In the genomic region with DNA sequence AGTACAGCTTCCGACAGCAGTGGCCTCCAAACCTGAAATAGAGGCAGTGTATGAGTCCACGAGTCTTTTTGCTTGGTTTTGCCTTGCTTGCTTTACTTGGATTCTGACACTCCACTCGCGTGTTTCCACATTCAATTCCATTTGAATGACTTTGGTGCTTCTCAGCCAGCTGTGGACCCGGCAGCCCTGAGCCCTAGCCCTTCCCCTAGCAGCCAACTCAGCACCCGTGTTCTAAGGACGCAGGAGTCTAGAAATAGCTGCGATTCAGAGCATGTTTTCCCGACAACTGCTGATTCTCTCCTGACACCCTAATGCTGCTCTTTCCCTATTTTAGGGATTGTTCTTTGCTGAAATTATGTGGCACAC, we compare ENCODE assay signal across 22 cellular contexts. TPM values are rescaled to one million over a fixed set of nuclear protein-coding genes. Genes with fewer than 3 reads are reported as not detected.
"Had no signal": no experiment of that assay in that cellular context is flagged by ENCODE, and none has a peak within 500 bp of the region (broad histone marks: within the 10 kb centered on the region; RNA-seq: fewer than 3 reads in every experiment).

No MANE protein-coding gene starts in this region.

- H3K27ac ChIP-seq: esophagus squamous epithelium, left lung, neutrophil, ovary, WERI-Rb-1 had no signal

- H3K4me2 ChIP-seq: smooth muscle cell had no signal

- H3K9me3 ChIP-seq: esophagus squamous epithelium, neutrophil, ovary had no signal

- H3K27ac Mint-ChIP-seq: activated CD8-positive, alpha-beta T cell treated with anti-CD3 and anti-CD28 coated beads, Interleukin-2, amount 10 ng/mL, durations not matched to agents 7 days and 5 days; activated naive CD4-positive, alpha-beta T cell treated with anti-CD3 and anti-CD28 coated beads, Interleukin-2, amount 50 U/mL, for 24 hours; activated T-helper 1 cell treated with anti-CD3 and anti-CD28 coated beads, Interleukin-12 subunit alpha, Interleukin-12 subunit beta, Interleukin-2, Interleukin-4 antibody, amounts not matched to agents 30 ng/mL and 10 ng/mL and 1 ng/mL, durations not matched to agents 14 hours and 24 hours and 36 hours; immature natural killer cell; nephron; T-helper 2 cell treated with Interferon-gamma antibody and Interleukin-4, amounts not matched to agents 5 μg/mL and 100 μg/mL, for 36 hours had no signal

- H3K36me3 ChIP-seq: esophagus squamous epithelium, neutrophil, ovary had no signal

- H3K4me1 ChIP-seq: esophagus squamous epithelium, left lung had no signal

- DNase-seq: activated CD4-positive, alpha-beta T cell treated with anti-CD3 and anti-CD28 coated beads, Interleukin-2, amount 50 U/mL, for 1 hour; activated CD4-positive, CD25-positive, alpha-beta regulatory T cell treated with anti-CD3 and anti-CD28 coated beads, Interleukin-2, amount 50 U/mL, for 72 hours; activated CD8-positive, alpha-beta T cell treated with anti-CD3 and anti-CD28 coated beads, Interleukin-2, amount 10 ng/mL, durations not matched to agents 7 days and 5 days; activated gamma-delta T cell; effector memory CD4-positive, alpha-beta T cell; esophagus squamous epithelium; immature natural killer cell; left lung; ovary; stimulated activated CD4-positive, alpha-beta T cell treated with anti-CD3 and anti-CD28 coated beads, Interleukin-15, amount 100 ng/mL, for 24 hours; stimulated activated CD4-positive, alpha-beta T cell treated with anti-CD3 and anti-CD28 coated beads, Interleukin-2, amount 100 ng/mL, for 48 hours; stimulated activated naive CD4-positive, alpha-beta T cell; WERI-Rb-1 had no signal

- H3K4me1 Mint-ChIP-seq: activated naive CD4-positive, alpha-beta T cell treated with anti-CD3 and anti-CD28 coated beads, Interleukin-2, amount 50 U/mL, for 24 hours; central memory CD8-positive, alpha-beta T cell; immature natural killer cell had no signal

- H3K9me3 Mint-ChIP-seq: activated naive CD4-positive, alpha-beta T cell treated with anti-CD3 and anti-CD28 coated beads, Interleukin-2, amount 50 U/mL, for 24 hours; activated T-helper 1 cell treated with anti-CD3 and anti-CD28 coated beads, Interleukin-12 subunit alpha, Interleukin-12 subunit beta, Interleukin-2, Interleukin-4 antibody, amounts not matched to agents 30 ng/mL and 10 ng/mL and 1 ng/mL, durations not matched to agents 14 hours and 24 hours and 36 hours; central memory CD8-positive, alpha-beta T cell; immature natural killer cell; T-helper 2 cell treated with Interferon-gamma antibody and Interleukin-4, amounts not matched to agents 5 μg/mL and 100 μg/mL, for 36 hours had no signal

- ATAC-seq: activated CD8-positive, alpha-beta T cell treated with anti-CD3 and anti-CD28 coated beads, Interleukin-2, amount 10 ng/mL, durations not matched to agents 7 days and 5 days; left lung; sciatic nerve; SK-N-SH treated with all-trans-retinoic acid at 6 μM for 48 hours had no signal

- H3K4me3 ChIP-seq: esophagus squamous epithelium, left lung, ovary, smooth muscle cell had no signal

- H3K27me3 ChIP-seq: esophagus squamous epithelium, left lung, ovary had no signal

- H3K27me3 Mint-ChIP-seq: activated naive CD4-positive, alpha-beta T cell treated with anti-CD3 and anti-CD28 coated beads, Interleukin-2, amount 50 U/mL, for 24 hours had no signal

- H3K4me3 Mint-ChIP-seq: activated CD8-positive, alpha-beta T cell treated with anti-CD3 and anti-CD28 coated beads, Interleukin-2, amount 10 ng/mL, durations not matched to agents 7 days and 5 days; activated naive CD4-positive, alpha-beta T cell treated with anti-CD3 and anti-CD28 coated beads, Interleukin-2, amount 50 U/mL, for 24 hours; activated T-helper 1 cell treated with anti-CD3 and anti-CD28 coated beads, Interleukin-12 subunit alpha, Interleukin-12 subunit beta, Interleukin-2, Interleukin-4 antibody, amounts not matched to agents 30 ng/mL and 10 ng/mL and 1 ng/mL, durations not matched to agents 14 hours and 24 hours and 36 hours; central memory CD8-positive, alpha-beta T cell; immature natural killer cell; nephron; T-helper 2 cell treated with Interferon-gamma antibody and Interleukin-4, amounts not matched to agents 5 μg/mL and 100 μg/mL, for 36 hours had no signal

RNA-seq across cellular contexts. Expression of a gene that starts 57.5 kb away (rescaled TPM):
- total RNA-seq: activated T-helper 1 cell treated with anti-CD3 and anti-CD28 coated beads, Interleukin-12 subunit alpha, Interleukin-12 subunit beta, Interleukin-2, Interleukin-4 antibody, amounts not matched to agents 30 ng/mL and 10 ng/mL and 1 ng/mL, durations not matched to agents 14 hours and 24 hours and 36 hours had no signal
- polyA plus RNA-seq: immature natural killer cell had no signal
